ENCODE assay signal across 8 cellular contexts in genomic region chr13:41132512-41133152, GRCh38. TPM values are rescaled to one million over a fixed set of nuclear protein-coding genes. Genes with fewer than 3 reads are reported as not detected.
DNase-seq lines count a peak whose midpoint lies in the region; ATAC-seq lines count a peak whose summit lies in the region.

TSS of gene KBTBD6 (minus strand) at chr13:41132802. CDS start at chr13:41132511, 291 bp downstream.

- H3K27ac Mint-ChIP-seq in dendritic cell treated with granulocyte-macrophage colony-stimulating factor and Interleukin-4, amounts not matched to agents 40 ng/mL and 50 ng/mL, for 4 days: peak within 1 kb of the TSS; percentile 85

- intact Hi-C loops in dendritic cell treated with granulocyte-macrophage colony-stimulating factor and Interleukin-4, amounts not matched to agents 40 ng/mL and 50 ng/mL, for 4 days (cut with micrococcal nuclease): loop anchor here (1.0 to 5.0 kb wide), 3 partner anchors 62 to 210 kb away; partner anchors contain the start of genes KBTBD7 and MTRF1

- DNase-seq in CD1c-positive myeloid dendritic cell (ENCODE audit: extremely low spot score) (peak; percentile 99), NCI-H748 treated with DMSO at 0.1 percent for 48 hours (lab: John Stamatoyannopoulos, UW) (peak; percentile 95), left lobe of liver (ENCODE audit: low spot score) (peak; percentile 98)
- DNase-seq in activated CD4-positive, alpha-beta T cell treated with anti-CD3 and anti-CD28 coated beads, Interleukin-2, amount 50 U/mL, for 4 hours: peak; percentile 92 to 94
- DNase-seq in stimulated activated CD4-positive, alpha-beta T cell treated with anti-CD3 and anti-CD28 coated beads, Interleukin-2, amount 100 ng/mL, for 24 hours: peak; percentile 94 to 95

- peaks cover 30% of the 10 kb centered on the region for H3K4me1 Mint-ChIP-seq in dendritic cell treated with granulocyte-macrophage colony-stimulating factor and Interleukin-4, amounts not matched to agents 40 ng/mL and 50 ng/mL, for 4 days (ENCODE audit: low read depth)

- H3K36me3 Mint-ChIP-seq in dendritic cell treated with granulocyte-macrophage colony-stimulating factor and Interleukin-4, amounts not matched to agents 40 ng/mL and 50 ng/mL, for 4 days (ENCODE audit: low read depth): peaks cover 10% of the 10 kb centered on the region

- peak; percentile 96 for ATAC-seq in GM19397 (IDR thresholded peaks at IDR 0.05; ENCODE audit: unreplicated experiment)
- ATAC-seq in HG03565 (IDR thresholded peaks at IDR 0.05; ENCODE audit: unreplicated experiment): peak; percentile 96
- ATAC-seq in left lobe of liver: peak; percentile 99

- peaks cover 9% of the 10 kb centered on the region for H3K9me3 Mint-ChIP-seq in dendritic cell treated with granulocyte-macrophage colony-stimulating factor and Interleukin-4, amounts not matched to agents 40 ng/mL and 50 ng/mL, for 4 days

- H3K27me3 Mint-ChIP-seq in dendritic cell treated with granulocyte-macrophage colony-stimulating factor and Interleukin-4, amounts not matched to agents 40 ng/mL and 50 ng/mL, for 4 days: no peaks in the 10 kb centered on the region

- peak within 1 kb of the TSS; percentile 96 for H3K4me3 Mint-ChIP-seq in dendritic cell treated with granulocyte-macrophage colony-stimulating factor and Interleukin-4, amounts not matched to agents 40 ng/mL and 50 ng/mL, for 4 days

RNA-seq across cellular contexts. Expression of gene KBTBD6, which starts in this region (rescaled TPM):
- 3.6 TPM for total RNA-seq in left lobe of liver

Comparison
In these comparisons a context has a peak if more than half of its experiments do, and no peak if none do; other contexts are left out.
1. Peak in every context shown above with its lines: DNase-seq and ATAC-seq.